17 cellular contexts compared by ENCODE assay signal in genomic region chr9:1938675-1939170, GRCh38.
DNase-seq lines count a peak whose midpoint lies in the region; ATAC-seq and TF ChIP-seq lines count a peak whose summit lies in the region.
"Had no signal": no experiment of that assay in that cellular context is flagged by ENCODE, and none has a peak within 500 bp of the region (broad histone marks: within the 10 kb centered on the region; RNA-seq: fewer than 3 reads in every experiment).

No MANE protein-coding gene starts in this region.

- peaks cover 11% of the 10 kb centered on the region for H3K27me3 Mint-ChIP-seq in activated naive CD4-positive, alpha-beta T cell treated with anti-CD3 and anti-CD28 coated beads for 36 hours (ENCODE audit: low read depth)
- peaks cover 8 to 19% of the 10 kb centered on the region in 2 donors for H3K27me3 Mint-ChIP-seq in natural killer cell treated with Interleukin-12 subunit alpha and Interleukin-12 subunit beta and Interleukin-15 and Interleukin-18, amount 100 ng/mL, for 72 hours

- H3K4me3 ChIP-seq in GM12875 (ENCODE audit: low read depth, low read length) = peak overlapping the region; percentile 19
- H3K4me3 ChIP-seq: gastrocnemius medialis, SJSA1 had no signal

- H3K9me3 Mint-ChIP-seq in activated naive CD4-positive, alpha-beta T cell treated with anti-CD3 and anti-CD28 coated beads for 36 hours = no peaks in the 10 kb centered on the region
- no peaks in the 10 kb centered on the region for H3K9me3 Mint-ChIP-seq in natural killer cell treated with Interleukin-12 subunit alpha and Interleukin-12 subunit beta and Interleukin-15 and Interleukin-18, amount 100 ng/mL, for 72 hours

- no peak for DNase-seq in activated naive CD4-positive, alpha-beta T cell treated with anti-CD3 and anti-CD28 coated beads for 36 hours
- DNase-seq in COLO829 (ENCODE audit: low spot score) = no peak
- no peak for DNase-seq in natural killer cell treated with Interleukin-12 subunit alpha and Interleukin-12 subunit beta and Interleukin-15 and Interleukin-18, amount 100 ng/mL, for 72 hours (ENCODE audit: low spot score)
- no peak for DNase-seq in G401 (ENCODE audit: low spot score)
- DNase-seq: activated T-cell treated with anti-CD3 and anti-CD28 coated beads, Interleukin-2, amount 50 U/mL, for 1 hour; effector CD4-positive, alpha-beta T cell; gastrocnemius medialis; naive B cell; NCI-H1092; NCI-H526; trophoblast cell had no signal

- CTCF ChIA-PET in activated naive CD4-positive, alpha-beta T cell treated with anti-CD3 and anti-CD28 coated beads for 36 hours (lab: Charles Lee) = interaction anchor here (0.6 to 1.9 kb wide), 5 partner anchors 69 to 218 kb away, joined by 3 to 13 read pairs (median 4); no protein-coding TSS in a partner anchor

- intact Hi-C loops in activated naive CD4-positive, alpha-beta T cell treated with anti-CD3 and anti-CD28 coated beads for 36 hours (cut with micrococcal nuclease) = no loop called here

- ATAC-seq in GM19395 (IDR thresholded peaks at IDR 0.05; ENCODE audit: unreplicated experiment) (peak; percentile 80), HG02759 (IDR thresholded peaks at IDR 0.05; ENCODE audit: unreplicated experiment) (peak; percentile 69), HG03457 (IDR thresholded peaks at IDR 0.05; ENCODE audit: unreplicated experiment) (peak; percentile 59)
- ATAC-seq in natural killer cell treated with Interleukin-12 subunit alpha and Interleukin-12 subunit beta and Interleukin-15 and Interleukin-18, amount 100 ng/mL, for 72 hours = no peak
- ATAC-seq: gastrocnemius medialis, sciatic nerve had no signal

- peaks cover 4% of the 10 kb centered on the region for H3K4me1 Mint-ChIP-seq in activated naive CD4-positive, alpha-beta T cell treated with anti-CD3 and anti-CD28 coated beads for 36 hours (ENCODE audit: low read depth)
- peaks cover 0 to 5% of the 10 kb centered on the region in 2 donors for H3K4me1 Mint-ChIP-seq in natural killer cell treated with Interleukin-12 subunit alpha and Interleukin-12 subunit beta and Interleukin-15 and Interleukin-18, amount 100 ng/mL, for 72 hours (ENCODE audit: low read depth in 2 of 2)

- H3K36me3 Mint-ChIP-seq in activated naive CD4-positive, alpha-beta T cell treated with anti-CD3 and anti-CD28 coated beads for 36 hours (ENCODE audit: low read depth) = no peaks in the 10 kb centered on the region
- H3K36me3 Mint-ChIP-seq in natural killer cell treated with Interleukin-12 subunit alpha and Interleukin-12 subunit beta and Interleukin-15 and Interleukin-18, amount 100 ng/mL, for 72 hours = no peaks in the 10 kb centered on the region
- H3K36me3 Mint-ChIP-seq: naive B cell had no signal

- H3K27ac Mint-ChIP-seq in activated naive CD4-positive, alpha-beta T cell treated with anti-CD3 and anti-CD28 coated beads for 36 hours = no peak overlapping the region
- H3K27ac Mint-ChIP-seq in natural killer cell treated with Interleukin-12 subunit alpha and Interleukin-12 subunit beta and Interleukin-15 and Interleukin-18, amount 100 ng/mL, for 72 hours = no peak overlapping the region

- in situ Hi-C loops in G401 (cut with HindIII; ENCODE audit: low sequenced_read_pairs) = no loop called here

- no peak for TF ChIP-seq CTCF in GM12875 (IDR thresholded peaks at IDR 0.05; ENCODE audit: borderline replicate concordance, insufficient read depth, low read depth, low read length)

- no peak overlapping the region for H3K4me3 Mint-ChIP-seq in activated naive CD4-positive, alpha-beta T cell treated with anti-CD3 and anti-CD28 coated beads for 36 hours
- no peak overlapping the region for H3K4me3 Mint-ChIP-seq in natural killer cell treated with Interleukin-12 subunit alpha and Interleukin-12 subunit beta and Interleukin-15 and Interleukin-18, amount 100 ng/mL, for 72 hours

Comparison
In these comparisons a context has a peak if more than half of its experiments do, and no peak if none do; other contexts are left out.
1. ATAC-seq: peak in GM19395 (single experiment), HG02759 (single experiment) and HG03457 (single experiment); none in natural killer cell treated with Interleukin-12 subunit alpha and Interleukin-12 subunit beta and Interleukin-15 and Interleukin-18, amount 100 ng/mL, for 72 hours (0 of 2).